Comparison of ENCODE assay signal across 1 cellular context in the genomic region with DNA sequence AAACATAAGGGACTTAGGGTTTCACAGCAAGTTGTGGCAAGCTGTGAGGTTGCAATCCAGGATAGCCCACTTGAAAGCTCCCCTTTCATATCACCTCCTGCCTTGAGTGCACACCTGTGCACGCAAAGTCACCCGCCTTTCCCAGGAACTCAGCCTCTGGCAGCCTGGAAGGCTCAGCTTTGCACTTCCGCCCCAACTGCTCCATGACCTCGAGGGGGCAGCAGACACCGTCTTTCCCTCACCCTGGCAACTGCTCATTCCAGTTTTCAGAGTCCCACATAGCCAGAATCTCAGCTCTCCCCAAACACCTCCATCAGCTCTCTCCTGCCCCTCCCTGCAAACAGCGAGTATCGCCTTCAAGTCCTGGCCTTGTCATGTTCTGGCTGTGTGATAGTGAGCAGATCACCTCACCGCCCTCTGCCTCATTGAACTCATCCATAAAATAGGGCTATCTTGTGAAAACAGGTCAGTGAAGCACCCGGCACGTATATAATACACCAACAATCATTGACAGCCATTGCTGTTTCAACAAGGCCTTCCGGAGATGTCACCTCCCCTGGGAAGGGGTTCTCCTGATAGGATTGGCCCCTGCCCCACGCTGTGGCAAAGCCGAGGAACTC.
TF ChIP-seq lines count a peak whose summit lies in the region.

No MANE protein-coding gene starts in this region.

TF ChIP-seq in GM12878, 131 proteins besides CTCF, POLR2A, EP300 and RAD21 (continued from another document):
- TF ChIP-seq HSF1 (IDR thresholded peaks at IDR 0.05; ENCODE audit: low read depth, low read length) (no peak), SKIL (IDR thresholded peaks at IDR 0.05; ENCODE audit: low read depth, poor library complexity, severe bottlenecking) (peak; percentile 39), IKZF2 (IDR thresholded peaks at IDR 0.05) (peak; percentile 82 to 86), HDGF (IDR thresholded peaks at IDR 0.05) (peak; percentile 87), IRF4 (IDR thresholded peaks at IDR 0.05; ENCODE audit: low read depth, low read length) (peak; percentile 80), GATAD2B (conservative IDR thresholded peaks at IDR 0.05; ENCODE audit: low read depth) (0 out of 2 replicates have a peak, but pooled peaks have one; percentile 59), NBN (IDR thresholded peaks at IDR 0.05) (peak; percentile 81), ZZZ3 (IDR thresholded peaks at IDR 0.05; ENCODE audit: control insufficient read depth, insufficient read length, low read depth) (no peak), CEBPB (IDR thresholded peaks at IDR 0.05; ENCODE audit: borderline replicate concordance in 1 of 2, low read depth in 2 of 2, low read length in 2 of 2) (no peak), EED (IDR thresholded peaks at IDR 0.05; ENCODE audit: low read depth) (peak; percentile 83), REST (IDR thresholded peaks at IDR 0.05; ENCODE audit: low read depth, low read length) (no peak), RUNX3 (IDR thresholded peaks at IDR 0.05; ENCODE audit: low read length) (no peak), RELA (IDR thresholded peaks at IDR 0.05; ENCODE audit: borderline replicate concordance, partially characterized antibody) (peak; percentile 59), ZNF687 (IDR thresholded peaks at IDR 0.05) (no peak), USF2 (IDR thresholded peaks at IDR 0.05; ENCODE audit: borderline replicate concordance, low read depth, low read length) (no peak), RB1 (IDR thresholded peaks at IDR 0.05; ENCODE audit: borderline replicate concordance) (0 out of 2 replicates have a peak, but pooled peaks have one; percentile 81), TCF12 (IDR thresholded peaks at IDR 0.05; ENCODE audit: low read depth, low read length) (no peak), SIN3A (IDR thresholded peaks at IDR 0.05; ENCODE audit: low read depth, low read length) (0 out of 2 replicates have a peak, but pooled peaks have one; percentile 44), KDM1A (IDR thresholded peaks at IDR 0.05; ENCODE audit: borderline replicate concordance) (no peak), IKZF1 (conservative IDR thresholded peaks at IDR 0.05) (peak; percentile 85), YY1 (IDR thresholded peaks at IDR 0.05; ENCODE audit: low read depth, low read length) (peak; percentile 64), ZSCAN29 (IDR thresholded peaks at IDR 0.05) (no peak), BHLHE40 (IDR thresholded peaks at IDR 0.05; ENCODE audit: borderline replicate concordance in 1 of 2, low read depth in 2 of 2, low read length in 1 of 2) (0 out of 4 replicates have a peak, but pooled peaks of 1 of the 2 experiments have one; percentile 26), SMARCA5 (IDR thresholded peaks at IDR 0.05) (0 out of 2 replicates have a peak, but pooled peaks have one; percentile 83), CBFB (IDR thresholded peaks at IDR 0.05; ENCODE audit: low read depth) (no peak)
- TF ChIP-seq, protein P1, sequence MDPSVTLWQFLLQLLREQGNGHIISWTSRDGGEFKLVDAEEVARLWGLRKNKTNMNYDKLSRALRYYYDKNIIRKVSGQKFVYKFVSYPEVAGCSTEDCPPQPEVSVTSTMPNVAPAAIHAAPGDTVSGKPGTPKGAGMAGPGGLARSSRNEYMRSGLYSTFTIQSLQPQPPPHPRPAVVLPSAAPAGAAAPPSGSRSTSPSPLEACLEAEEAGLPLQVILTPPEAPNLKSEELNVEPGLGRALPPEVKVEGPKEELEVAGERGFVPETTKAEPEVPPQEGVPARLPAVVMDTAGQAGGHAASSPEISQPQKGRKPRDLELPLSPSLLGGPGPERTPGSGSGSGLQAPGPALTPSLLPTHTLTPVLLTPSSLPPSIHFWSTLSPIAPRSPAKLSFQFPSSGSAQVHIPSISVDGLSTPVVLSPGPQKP (IDR thresholded peaks at IDR 0.05; ENCODE audit: low read depth, low read length), result peak; percentile 95
- TF ChIP-seq, protein P2, sequence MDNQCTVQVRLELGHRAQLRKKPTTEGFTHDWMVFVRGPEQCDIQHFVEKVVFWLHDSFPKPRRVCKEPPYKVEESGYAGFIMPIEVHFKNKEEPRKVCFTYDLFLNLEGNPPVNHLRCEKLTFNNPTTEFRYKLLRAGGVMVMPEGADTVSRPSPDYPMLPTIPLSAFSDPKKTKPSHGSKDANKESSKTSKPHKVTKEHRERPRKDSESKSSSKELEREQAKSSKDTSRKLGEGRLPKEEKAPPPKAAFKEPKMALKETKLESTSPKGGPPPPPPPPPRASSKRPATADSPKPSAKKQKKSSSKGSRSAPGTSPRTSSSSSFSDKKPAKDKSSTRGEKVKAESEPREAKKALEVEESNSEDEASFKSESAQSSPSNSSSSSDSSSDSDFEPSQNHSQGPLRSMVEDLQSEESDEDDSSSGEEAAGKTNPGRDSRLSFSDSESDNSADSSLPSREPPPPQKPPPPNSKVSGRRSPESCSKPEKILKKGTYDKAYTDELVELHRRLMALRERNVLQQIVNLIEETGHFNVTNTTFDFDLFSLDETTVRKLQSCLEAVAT (IDR thresholded peaks at IDR 0.05), result peak; percentile 43; the same call in 1 of the 2 replicates
TF ChIP-seq in GM12878: peak in this region for 23.
